8 cellular contexts compared by ENCODE assay signal in genomic region chr1:44730741-44731512, GRCh38. TPM values are rescaled to one million over a fixed set of nuclear protein-coding genes. Genes with fewer than 3 reads are reported as not detected.
DNase-seq lines count a peak whose midpoint lies in the region; ATAC-seq and TF ChIP-seq lines count a peak whose summit lies in the region.

Gene RNU5D-1, minus strand, starts transcription at chr1:44731170.

- H3K4me3 ChIP-seq in kidney epithelial cell (ENCODE audit: low read depth, low read length) = no peak within 1 kb of the TSS

- peak; percentile 83 for TF ChIP-seq CTCF in kidney epithelial cell (IDR thresholded peaks at IDR 0.05; ENCODE audit: insufficient read depth, low read length, poor library complexity, severe bottlenecking)

- H3K36me3 ChIP-seq in kidney epithelial cell (ENCODE audit: control insufficient read depth, insufficient read depth, low read length) = no peaks in the 10 kb centered on the region

- DNase-seq in AG20443 (ENCODE audit: low spot score) = peak; percentile 90
- peak; percentile 94 for DNase-seq in NCI-H345 (lab: John Stamatoyannopoulos, UW)
- DNase-seq in activated CD4-positive, CD25-positive, alpha-beta regulatory T cell (lab: John Stamatoyannopoulos, UW) = peak; percentile 85 to 95 (median 87)
- DNase-seq in cerebellar cortex (ENCODE audit: low spot score) = peak; percentile 96
- DNase-seq in kidney epithelial cell (ENCODE audit: low read depth) = peak; percentile 93
- DNase-seq in stimulated activated CD4-positive, alpha-beta T cell treated with anti-CD3 and anti-CD28 coated beads, Interleukin-15, amount 100 ng/mL, for 24 hours = peak; percentile 97

- ATAC-seq in GM19035 (IDR thresholded peaks at IDR 0.05; ENCODE audit: unreplicated experiment) (peak; percentile 70), HG03342 (IDR thresholded peaks at IDR 0.05; ENCODE audit: unreplicated experiment) (peak; percentile 62)

- H3K27me3 ChIP-seq in kidney epithelial cell (ENCODE audit: control insufficient read depth, insufficient read depth, low read length) = no peaks in the 10 kb centered on the region

RNA-seq across cellular contexts. Expression of gene RNU5D-1, which starts in this region (rescaled TPM):
- not detected in 2 replicates for total RNA-seq in kidney epithelial cell

Comparison
In these comparisons a context has a peak if more than half of its experiments do, and no peak if none do; other contexts are left out.
1. Peak in DNase-seq in kidney epithelial cell; RNA of the gene not detected or under 1 TPM.